8 cellular contexts compared by ENCODE assay signal in the genomic region with DNA sequence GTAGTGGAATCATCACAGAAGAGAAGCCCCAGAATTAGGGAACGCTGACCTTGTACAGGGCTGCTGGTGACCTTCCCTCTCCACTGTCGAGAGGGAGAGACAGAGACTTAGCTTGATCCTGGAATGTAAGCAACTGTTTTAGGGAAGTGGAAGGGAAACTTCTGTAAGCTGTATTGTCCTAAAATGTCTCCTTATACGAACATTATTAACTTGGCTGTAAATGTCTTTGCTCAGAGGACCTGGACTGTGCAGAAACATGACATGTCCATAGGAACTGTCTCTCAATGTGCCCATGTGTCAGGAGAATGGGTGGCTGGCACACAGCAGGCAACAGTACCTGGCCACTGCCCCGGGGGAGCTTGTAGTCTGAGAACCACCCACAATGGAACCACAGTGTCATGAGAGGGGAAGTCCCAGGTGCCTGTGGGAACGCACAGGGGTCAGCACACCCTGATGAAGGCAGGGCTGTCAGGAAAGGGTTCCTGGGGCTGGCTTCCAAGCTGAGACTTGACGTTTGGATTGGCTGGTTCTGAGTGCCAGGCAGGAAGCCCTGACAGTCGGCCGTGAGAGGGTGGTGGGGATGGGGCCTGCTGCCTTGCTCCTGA. TPM values are rescaled to one million over a fixed set of nuclear protein-coding genes. Genes with fewer than 3 reads are reported as not detected.
DNase-seq lines count a peak whose midpoint lies in the region; ATAC-seq and TF ChIP-seq lines count a peak whose summit lies in the region.

No MANE protein-coding gene starts in this region.

- 63 to 74% (median 71%) methylated on average over 8 of the region's 8 CpGs for WGBS in psoas muscle, 3 donors

- H3K27ac ChIP-seq in right atrium auricular region (peak overlapping the region; percentile 79 to 88), RWPE1 (no peak overlapping the region), substantia nigra (ENCODE audit: low read depth, low read length, poor library complexity, severe bottlenecking) (no peak overlapping the region), psoas muscle (no peak overlapping the region)
- no peak overlapping the region for H3K27ac ChIP-seq in CD4-positive, alpha-beta T cell (ENCODE audit: low read depth, low read length)

- CTCF ChIA-PET in RWPE1 (lab: Yijun Ruan, JAX), result no interaction called here
- CTCF ChIA-PET in CD4-positive, alpha-beta T cell (lab: Charles Lee), result no interaction called here

- H3K27me3 ChIP-seq in right atrium auricular region (no peaks in the 10 kb centered on the region), psoas muscle (ENCODE audit: insufficient read depth in 3 of 3, low read length in 2 of 3) (no peaks in the 10 kb centered on the region)
- no peaks in the 10 kb centered on the region for H3K27me3 ChIP-seq in CD4-positive, alpha-beta T cell (ENCODE audit: control insufficient read depth, insufficient read depth, low read length)

- peak; percentile 89 for ATAC-seq in GM18499 (IDR thresholded peaks at IDR 0.05; ENCODE audit: insufficient read depth, unreplicated experiment)
- peak; percentile 93 for ATAC-seq in GM21381 (IDR thresholded peaks at IDR 0.05; ENCODE audit: unreplicated experiment)
- peak; percentile 87 for ATAC-seq in HG03439 (IDR thresholded peaks at IDR 0.05; ENCODE audit: unreplicated experiment)
- no peak for ATAC-seq in CD4-positive, alpha-beta T cell (ENCODE audit: poor library complexity)
- ATAC-seq in psoas muscle, result no peak

- POLR2A ChIA-PET in RWPE1 (lab: Yijun Ruan, JAX; ENCODE audit: low non-redundant PET), result no interaction called here
- POLR2A ChIA-PET in CD4-positive, alpha-beta T cell (lab: Charles Lee), result no interaction called here

- H3K4me1 ChIP-seq in right atrium auricular region (peaks cover 0 to 51% of the 10 kb centered on the region in 2 donors), psoas muscle (no peaks in the 10 kb centered on the region)

- H3K9me3 Mint-ChIP-seq in CD4-positive, alpha-beta T cell, result no peaks in the 10 kb centered on the region

- peaks cover 11% of the 10 kb centered on the region for H3K4me1 Mint-ChIP-seq in CD4-positive, alpha-beta T cell (ENCODE audit: low read depth)

- no peaks in the 10 kb centered on the region for H3K36me3 ChIP-seq in right atrium auricular region
- peaks cover 0 to 2% of the 10 kb centered on the region in 2 donors for H3K36me3 ChIP-seq in psoas muscle (ENCODE audit: insufficient read depth in 1 of 2, low read depth in 1 of 2)

- H3K27me3 Mint-ChIP-seq in CD4-positive, alpha-beta T cell, result no peaks in the 10 kb centered on the region

- TF ChIP-seq CTCF in right atrium auricular region (IDR thresholded peaks at IDR 0.05), result no peak
- TF ChIP-seq CTCF in RWPE1 (conservative IDR thresholded peaks at IDR 0.05; ENCODE audit: low read depth), result no peak
- no peak for TF ChIP-seq CTCF in CD4-positive, alpha-beta T cell (IDR thresholded peaks at IDR 0.05)
- TF ChIP-seq CTCF in psoas muscle (IDR thresholded peaks at IDR 0.05), result no peak

- H3K36me3 Mint-ChIP-seq in CD4-positive, alpha-beta T cell (ENCODE audit: low read depth), result peaks cover 49% of the 10 kb centered on the region

- DNase-seq in right atrium auricular region (ENCODE audit: low spot score) (no peak), RWPE1 (ENCODE audit: low spot score) (no peak), substantia nigra (lab: John Stamatoyannopoulos, UW) (no peak), psoas muscle (no peak)
- DNase-seq in CD4-positive, alpha-beta T cell, result no peak

- H3K9me3 ChIP-seq in right atrium auricular region, result no peaks in the 10 kb centered on the region
- no peaks in the 10 kb centered on the region for H3K9me3 ChIP-seq in CD4-positive, alpha-beta T cell (ENCODE audit: control insufficient read depth, low read length)
- H3K9me3 ChIP-seq in psoas muscle, result no peaks in the 10 kb centered on the region

- no peak overlapping the region for H3K4me3 Mint-ChIP-seq in CD4-positive, alpha-beta T cell

- no peak overlapping the region for H3K4me3 ChIP-seq in right atrium auricular region
- H3K4me3 ChIP-seq in psoas muscle, result no peak overlapping the region

- no peak overlapping the region for H3K27ac Mint-ChIP-seq in CD4-positive, alpha-beta T cell

- intact Hi-C loops in CD4-positive, alpha-beta T cell (cut with DNase I, micrococcal nuclease), result no loop called here
- intact Hi-C loops in psoas muscle (cut with DNase I), result no loop called here

RNA-seq across cellular contexts. Expression of a gene that starts 34.0 kb away (rescaled TPM):
- 10 to 100 TPM; 34.6 to 65.8 TPM for total RNA-seq in right atrium auricular region
- total RNA-seq in CD4-positive, alpha-beta T cell, result 10 to 100 TPM; 33.6 to 35.2 TPM
- total RNA-seq in psoas muscle, result 1 to 10 TPM; 3.6 to 8.1 (median 6.6) TPM
- polyA plus RNA-seq in psoas muscle, result 1 to 10 TPM; 4.1 to 5.1 (median 4.9) TPM

Comparison
In these comparisons a context has a peak if more than half of its experiments do, and no peak if none do; other contexts are left out.
1. ATAC-seq: peak in GM18499 (single experiment), GM21381 (single experiment) and HG03439 (single experiment); none in CD4-positive, alpha-beta T cell (single experiment) and psoas muscle (0 of 4).
2. H3K27ac ChIP-seq: peak in right atrium auricular region (2 of 2); none in RWPE1 (single experiment), substantia nigra (single experiment), CD4-positive, alpha-beta T cell (single experiment) and psoas muscle (single experiment).